8 cellular contexts compared by ENCODE assay signal in genomic region chr3:56556908-56557814, GRCh38. TPM values are rescaled to one million over a fixed set of nuclear protein-coding genes. Genes with fewer than 3 reads are reported as not detected.
DNase-seq lines count a peak whose midpoint lies in the region; ATAC-seq and TF ChIP-seq lines count a peak whose summit lies in the region.

Gene CCDC66 (plus strand): TSS chr3:56557175. CDS start chr3:56557243, 68 bp downstream.

- peak within 1 kb of the TSS; percentile 64 for H3K4me3 ChIP-seq in H7 (ENCODE audit: insufficient read depth, low read depth, low read length)
- H3K4me3 ChIP-seq in Loucy (ENCODE audit: low read length, poor library complexity, severe bottlenecking), result peak within 1 kb of the TSS; percentile 96

- peaks cover 4% of the 10 kb centered on the region for H3K9me3 Mint-ChIP-seq in nephron progenitor cell
- peaks cover 4 to 6% of the 10 kb centered on the region in 2 donors for H3K9me3 Mint-ChIP-seq in stimulated activated naive CD8-positive, alpha-beta T cell treated with anti-CD3 and anti-CD28 coated beads, Interleukin-15, amount 100 ng/mL, for 72 hours

- H2AFZ ChIP-seq in Loucy (ENCODE audit: low read length), result peak within 1 kb of the TSS; percentile 99

- peaks cover 34% of the 10 kb centered on the region for H3K4me1 Mint-ChIP-seq in nephron progenitor cell
- peaks cover 30% of the 10 kb centered on the region for H3K4me1 Mint-ChIP-seq in stimulated activated naive CD8-positive, alpha-beta T cell treated with anti-CD3 and anti-CD28 coated beads, Interleukin-15, amount 100 ng/mL, for 72 hours

- peaks cover 47% of the 10 kb centered on the region for H3K79me2 ChIP-seq in Loucy (ENCODE audit: insufficient read depth, low read length)

- H3K27me3 Mint-ChIP-seq in nephron progenitor cell (ENCODE audit: low read depth, poor library complexity), result peaks cover 8% of the 10 kb centered on the region
- H3K27me3 Mint-ChIP-seq in stimulated activated naive CD8-positive, alpha-beta T cell treated with anti-CD3 and anti-CD28 coated beads, Interleukin-15, amount 100 ng/mL, for 72 hours, result no peaks in the 10 kb centered on the region

- peaks cover 25% of the 10 kb centered on the region for H3K4me1 ChIP-seq in Loucy (ENCODE audit: insufficient read depth, low read length, poor library complexity, severe bottlenecking)

- no peaks in the 10 kb centered on the region for H3K9me3 ChIP-seq in Loucy (ENCODE audit: insufficient read depth, low read depth, low read length)

- H3K36me3 Mint-ChIP-seq in nephron progenitor cell (ENCODE audit: low read depth), result peaks cover 19% of the 10 kb centered on the region

- no peaks in the 10 kb centered on the region for H3K9me2 ChIP-seq in Loucy (replicated peaks; ENCODE audit: low read depth, low read length)

- H3K27me3 ChIP-seq in H7 (ENCODE audit: control insufficient read depth, insufficient read depth, low read length) (no peaks in the 10 kb centered on the region), Loucy (ENCODE audit: insufficient read depth, low read length, poor library complexity, severe bottlenecking) (no peaks in the 10 kb centered on the region)

- H3K4me2 ChIP-seq in Loucy (ENCODE audit: low read depth, low read length, poor library complexity, severe bottlenecking), result peak within 1 kb of the TSS; percentile 87

- peak; percentile 99 for ATAC-seq in stimulated activated naive CD8-positive, alpha-beta T cell treated with anti-CD3 and anti-CD28 coated beads, Interleukin-15, amount 100 ng/mL, for 72 hours

- peak; percentile 83 for TF ChIP-seq POLR2A in Raji (IDR thresholded peaks at IDR 0.05; ENCODE audit: insufficient read depth, low read depth, low read length)

- H4K20me1 ChIP-seq in Loucy (ENCODE audit: insufficient read depth, low read length, poor library complexity, severe bottlenecking), result peaks cover 28% of the 10 kb centered on the region

- H3K9ac ChIP-seq in Loucy (ENCODE audit: low read depth, low read length, poor library complexity, severe bottlenecking), result peak within 1 kb of the TSS; percentile 92

- peak; percentile 90 for DNase-seq in GDM1 (lab: John Stamatoyannopoulos, UW)
- DNase-seq in H7, result peak; percentile 91
- peak; percentile 86 for DNase-seq in activated effector memory CD4-positive, alpha-beta T cell treated with Interleukin-2 at 50 U/mL for 16 hours
- peak; percentile 90 for DNase-seq in fibroblast of the conjunctiva (ENCODE audit: low read depth)
- DNase-seq in nephron progenitor cell, result peak; percentile 92
- peak; percentile 91 to 95 for DNase-seq in stimulated activated naive CD8-positive, alpha-beta T cell treated with anti-CD3 and anti-CD28 coated beads, Interleukin-15, amount 100 ng/mL, for 72 hours

- peak within 1 kb of the TSS; percentile 99 for H3K27ac Mint-ChIP-seq in nephron progenitor cell
- peak within 1 kb of the TSS; percentile 96 to 99 for H3K27ac Mint-ChIP-seq in stimulated activated naive CD8-positive, alpha-beta T cell treated with anti-CD3 and anti-CD28 coated beads, Interleukin-15, amount 100 ng/mL, for 72 hours

- TF ChIP-seq CTCF in Loucy (conservative IDR thresholded peaks at IDR 0.05; ENCODE audit: low read length) (peak; percentile 80), nephron progenitor cell (IDR thresholded peaks at IDR 0.05) (peak; percentile 74)

- H3K36me3 ChIP-seq in H7 (replicated peaks; ENCODE audit: control insufficient read depth, insufficient read depth, low read length), result peaks cover 1% of the 10 kb centered on the region
- H3K36me3 ChIP-seq in Loucy (ENCODE audit: insufficient read depth, low read length), result no peaks in the 10 kb centered on the region; the same call in none of the 2 replicates

- H3F3A ChIP-seq in Loucy (ENCODE audit: low read depth), result no peaks in the 10 kb centered on the region; the same call in 1 of the 2 replicates

- peak within 1 kb of the TSS; percentile 99 for H3K4me3 Mint-ChIP-seq in nephron progenitor cell
- H3K4me3 Mint-ChIP-seq in stimulated activated naive CD8-positive, alpha-beta T cell treated with anti-CD3 and anti-CD28 coated beads, Interleukin-15, amount 100 ng/mL, for 72 hours, result peak within 1 kb of the TSS; percentile 93 to 99

RNA-seq across cellular contexts. Expression of gene CCDC66, which starts in this region (rescaled TPM):
- 13.2 and 25.2 TPM in 2 replicates for total RNA-seq in H7 (2014; rRNA removed; shearing (Covaris generic))

Comparison
In these comparisons a context has a peak if more than half of its experiments do, and no peak if none do; other contexts are left out.
1. Peak in every context shown above with its lines: DNase-seq, ATAC-seq and H3K4me3 ChIP-seq.